In genomic region chr2:177671662-177672061, GRCh38 we compare ENCODE assay signal across 24 cellular contexts.
DNase-seq lines count a peak whose midpoint lies in the region; ATAC-seq lines count a peak whose summit lies in the region.
"Had no signal": no experiment of that assay in that cellular context is flagged by ENCODE, and none has a peak within 500 bp of the region (broad histone marks: within the 10 kb centered on the region; RNA-seq: fewer than 3 reads in every experiment).

No MANE protein-coding gene starts in this region.

- H3K4me1 ChIP-seq in SJSA1 (replicated peaks) (peaks cover 42% of the 10 kb centered on the region), neuron (ENCODE audit: insufficient read depth, low read length) (peaks cover 46% of the 10 kb centered on the region)

- H3K36me3 ChIP-seq in SJSA1 (no peaks in the 10 kb centered on the region), neuron (ENCODE audit: insufficient read depth, low read length) (no peaks in the 10 kb centered on the region)
- H3K36me3 ChIP-seq: BE2C had no signal

- H3K9me3 ChIP-seq in SJSA1 (replicated peaks): no peaks in the 10 kb centered on the region
- no peaks in the 10 kb centered on the region for H3K9me3 ChIP-seq in neuron (ENCODE audit: low read length)
- H3K9me3 ChIP-seq: BE2C had no signal

- H3K27me3 ChIP-seq in SJSA1 (replicated peaks): no peaks in the 10 kb centered on the region
- H3K27me3 ChIP-seq in neuron (ENCODE audit: insufficient read depth, low read length): no peaks in the 10 kb centered on the region
- H3K27me3 ChIP-seq: BE2C had no signal

- no peak overlapping the region for H3K4me3 ChIP-seq in SJSA1
- no peak overlapping the region for H3K4me3 ChIP-seq in neuron (ENCODE audit: low read length)
- H3K4me3 ChIP-seq: PC-9 had no signal

- peak; percentile 57 for DNase-seq in ELF-1 (ENCODE audit: low read depth, low spot score)
- peak; percentile 67 to 86 for DNase-seq in SJSA1 (ENCODE audit: low read depth in 1 of 2, low spot score in 2 of 2)
- DNase-seq in islet precursor cell: peak; percentile 73
- DNase-seq in dermis blood vessel endothelial cell: no peak
- no peak for DNase-seq in NCI-H1105 treated with DMSO at 0.1 percent for 48 hours (lab: John Stamatoyannopoulos, UW)
- DNase-seq: BE2C; CD8-positive, alpha-beta memory T cell; DMS 273 treated with DMSO at 0.1 percent for 48 hours; DMS79; MV-4-11; NCI-H1105; NCI-H146; NCI-H1930; NCI-H2107; NCI-H446; NCI-H524 treated with DMSO at 0.1 percent for 48 hours; NCI-H774; NK-92 treated with Interleukin-12 subunit alpha and Interleukin-12 subunit beta, amount 100 ng/mL, for 24 hours; PC-9; Right ventricle myocardium superior; RPMI8226 had no signal

- no peak for ATAC-seq in HG03342 (IDR thresholded peaks at IDR 0.05; ENCODE audit: unreplicated experiment)

- H2AFZ ChIP-seq in neuron (ENCODE audit: low read depth, low read length): peak overlapping the region; percentile 89
- H2AFZ ChIP-seq: PC-9 had no signal

- H3K27ac ChIP-seq in SJSA1: peak overlapping the region; percentile 69
- H3K27ac ChIP-seq: 22Rv1, PC-9 had no signal

Comparison
In these comparisons a context has a peak if more than half of its experiments do, and no peak if none do; other contexts are left out.
1. DNase-seq: peak in ELF-1 (single experiment), SJSA1 (2 of 2) and islet precursor cell (single experiment); none in dermis blood vessel endothelial cell (single experiment) and NCI-H1105 treated with DMSO at 0.1 percent for 48 hours (single experiment).